In the genomic region with DNA sequence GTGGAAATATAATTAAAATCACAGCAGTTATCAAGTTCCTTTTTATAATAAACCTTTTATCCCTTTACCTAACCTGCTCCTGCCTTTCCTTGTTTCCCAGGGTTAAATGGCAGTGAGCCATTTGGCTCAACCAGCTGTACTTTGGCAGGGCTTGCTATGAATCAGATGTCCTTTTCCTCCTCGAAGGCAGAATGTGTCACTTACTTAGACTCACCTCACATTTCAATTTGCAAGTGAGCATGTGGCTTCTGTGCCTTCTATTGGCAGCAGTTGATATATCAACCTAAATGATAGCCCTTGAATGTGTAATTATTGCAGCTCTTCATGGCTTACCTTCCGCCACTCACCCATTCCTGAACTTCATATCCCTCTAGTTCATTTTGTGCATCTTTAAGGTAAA, we compare ENCODE assay signal across 9 cellular contexts.
DNase-seq lines count a peak whose midpoint lies in the region; ATAC-seq and TF ChIP-seq lines count a peak whose summit lies in the region.
"Had no signal": no experiment of that assay in that cellular context is flagged by ENCODE, and none has a peak within 500 bp of the region (broad histone marks: within the 10 kb centered on the region; RNA-seq: fewer than 3 reads in every experiment).

No MANE protein-coding gene starts in this region.

- TF ChIP-seq CTCF in LNCaP clone FGC (IDR thresholded peaks at IDR 0.05; ENCODE audit: control insufficient read depth, extremely low read depth, insufficient read depth) (peak; percentile 42), MCF 10A (IDR thresholded peaks at IDR 0.05; ENCODE audit: unreplicated experiment) (no peak), tibial artery (IDR thresholded peaks at IDR 0.05) (no peak)

- ATAC-seq in stimulated activated naive CD8-positive, alpha-beta T cell treated with anti-CD3 and anti-CD28 coated beads, Interleukin-15, amount 100 ng/mL, for 72 hours: no peak

- no peaks in the 10 kb centered on the region for H3K27me3 ChIP-seq in tibial artery

- peaks cover 8% of the 10 kb centered on the region for H3K4me1 Mint-ChIP-seq in MCF 10A (ENCODE audit: insufficient read depth, unreplicated experiment)
- H3K4me1 Mint-ChIP-seq in stimulated activated naive CD8-positive, alpha-beta T cell treated with anti-CD3 and anti-CD28 coated beads, Interleukin-15, amount 100 ng/mL, for 72 hours: no peaks in the 10 kb centered on the region

- no peaks in the 10 kb centered on the region for H3K9me3 Mint-ChIP-seq in MCF 10A (ENCODE audit: unreplicated experiment)
- H3K9me3 Mint-ChIP-seq in stimulated activated naive CD8-positive, alpha-beta T cell treated with anti-CD3 and anti-CD28 coated beads, Interleukin-15, amount 100 ng/mL, for 72 hours: no peaks in the 10 kb centered on the region

- no peak overlapping the region for H3K4me3 ChIP-seq in LNCaP clone FGC (ENCODE audit: low read depth, low read length)
- H3K4me3 ChIP-seq in tibial artery: no peak overlapping the region
- H3K4me3 ChIP-seq: PC-9 had no signal

- H3K9me3 ChIP-seq in tibial artery: no peaks in the 10 kb centered on the region

- peak overlapping the region; percentile 17 to 36 for H3K27ac ChIP-seq in tibial artery
- H3K27ac ChIP-seq: PC-9 had no signal

- no peaks in the 10 kb centered on the region for H3K36me3 ChIP-seq in tibial artery

- no peak overlapping the region for H3K27ac Mint-ChIP-seq in MCF 10A (ENCODE audit: low read depth, unreplicated experiment)
- H3K27ac Mint-ChIP-seq in stimulated activated naive CD8-positive, alpha-beta T cell treated with anti-CD3 and anti-CD28 coated beads, Interleukin-15, amount 100 ng/mL, for 72 hours: no peak overlapping the region

- H3K4me3 Mint-ChIP-seq in MCF 10A (ENCODE audit: unreplicated experiment): no peak overlapping the region
- H3K4me3 Mint-ChIP-seq in stimulated activated naive CD8-positive, alpha-beta T cell treated with anti-CD3 and anti-CD28 coated beads, Interleukin-15, amount 100 ng/mL, for 72 hours: no peak overlapping the region

- intact Hi-C loops in MCF 10A (cut with micrococcal nuclease) (loop anchor here (1.0 kb wide), 1 partner anchor 323 kb away; a partner anchor contains a TSS), tibial artery (cut with DNase I; ENCODE audit: low total_unique reads) (no loop called here), posterior vena cava (cut with DNase I) (no loop called here)

- H3K27me3 Mint-ChIP-seq in MCF 10A (ENCODE audit: insufficient read depth, unreplicated experiment): no peaks in the 10 kb centered on the region
- no peaks in the 10 kb centered on the region for H3K27me3 Mint-ChIP-seq in stimulated activated naive CD8-positive, alpha-beta T cell treated with anti-CD3 and anti-CD28 coated beads, Interleukin-15, amount 100 ng/mL, for 72 hours

- POLR2A ChIA-PET in MCF 10A (lab: Yijun Ruan, JAX): interaction anchor here (1.0 kb wide), 1 partner anchor 10 kb away, joined by 5 read pairs; no protein-coding TSS in a partner anchor

- BruUV-seq in MCF 10A (replicated peaks; lab: Mats Ljungman, UMichigan): no TSS peak

- CTCF ChIA-PET in MCF 10A (lab: Yijun Ruan, JAX): interaction anchor here (0.6 to 2.0 kb wide), 11 partner anchors 8 to 334 kb away, joined by 3 to 10 read pairs (median 3); no protein-coding TSS in a partner anchor

- H3K36me3 Mint-ChIP-seq in MCF 10A (ENCODE audit: insufficient read depth, unreplicated experiment): no peaks in the 10 kb centered on the region

- H3K4me1 ChIP-seq in tibial artery: peaks cover 0 to 47% (median 16%) of the 10 kb centered on the region in 4 donors

- DNase-seq in LNCaP clone FGC (ENCODE audit: low read depth): peak; percentile 92
- DNase-seq in MCF 10A (ENCODE audit: unreplicated experiment): peak; percentile 92
- DNase-seq in hepatic stellate cell (ENCODE audit: low spot score): peak; percentile 50
- DNase-seq in tibial artery: peak; percentile 65 to 86
- no peak for DNase-seq in SHP77 (lab: John Stamatoyannopoulos, UW)
- no peak for DNase-seq in activated gamma-delta T cell treated with Interleukin-2 at 50 U/mL for 16 hours
- DNase-seq in stimulated activated naive CD8-positive, alpha-beta T cell treated with anti-CD3 and anti-CD28 coated beads, Interleukin-15, amount 100 ng/mL, for 72 hours: no peak
- DNase-seq in posterior vena cava (ENCODE audit: low spot score): no peak

Comparison
In these comparisons a context has a peak if more than half of its experiments do, and no peak if none do; other contexts are left out.
1. DNase-seq: peak in LNCaP clone FGC (single experiment), MCF 10A (single experiment), hepatic stellate cell (single experiment) and tibial artery (2 of 2); none in SHP77 (0 of 2), activated gamma-delta T cell treated with Interleukin-2 at 50 U/mL for 16 hours (single experiment), stimulated activated naive CD8-positive, alpha-beta T cell treated with anti-CD3 and anti-CD28 coated beads, Interleukin-15, amount 100 ng/mL, for 72 hours (0 of 2) and posterior vena cava (single experiment).